Comparison of ENCODE assay signal across 23 cellular contexts in the genomic region with DNA sequence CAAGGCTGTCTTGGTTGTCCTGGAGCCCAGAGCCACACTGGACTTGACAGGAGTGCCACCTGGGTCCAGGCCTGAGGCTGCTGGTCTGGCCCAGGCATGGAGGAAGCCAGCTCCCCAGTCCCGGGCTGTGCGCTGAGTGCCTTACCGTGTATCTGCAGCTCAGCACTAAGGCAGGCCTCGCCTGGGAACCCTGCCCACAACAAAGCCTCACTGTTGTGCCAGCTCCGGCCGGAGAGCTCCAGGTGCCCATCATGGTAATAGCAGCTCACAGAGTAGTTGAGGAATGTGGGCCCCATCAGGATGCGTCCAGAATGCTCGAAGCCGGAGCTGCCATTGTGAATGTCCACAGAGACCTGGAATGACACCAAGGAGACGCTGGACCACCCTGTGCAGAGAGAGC.
"Had no signal": no experiment of that assay in that cellular context is flagged by ENCODE, and none has a peak within 500 bp of the region (broad histone marks: within the 10 kb centered on the region; RNA-seq: fewer than 3 reads in every experiment).

No MANE protein-coding gene starts in this region.

- H3K9ac ChIP-seq: KMS-11 had no signal

- H3K4me3 ChIP-seq: Peyer's patch had no signal

- H3K36me3 ChIP-seq: Peyer's patch had no signal

- FAIRE-seq: astrocyte had no signal

- H3K4me1 ChIP-seq: Peyer's patch had no signal

- H3K9me3 ChIP-seq: Peyer's patch had no signal

- ATAC-seq: activated CD4-positive, alpha-beta T cell treated with anti-CD3 and anti-CD28 coated beads for 36 hours; activated T-helper 17 cell treated with anti-CD3 and anti-CD28 coated beads, Interleukin-2, amount 50 U/mL, for 72 hours; T-cell had no signal

- H3K27ac ChIP-seq: KMS-11, Peyer's patch, RWPE1, VCaP had no signal

- DNase-seq: activated CD4-positive, alpha-beta memory T cell treated with anti-CD3 and anti-CD28 coated beads, Interleukin-2, amount 10 ng/mL, durations not matched to agents 7 days and 5 days; activated CD4-positive, alpha-beta T cell treated with anti-CD3 and anti-CD28 coated beads for 36 hours; activated CD4-positive, alpha-beta T cell treated with anti-CD3 and anti-CD28 coated beads, Interleukin-2, amount 50 U/mL, for 1 hour; activated gamma-delta T cell; activated naive CD4-positive, alpha-beta T cell treated with anti-CD3 and anti-CD28 coated beads for 36 hours; activated T-cell treated with anti-CD3 and anti-CD28 coated beads for 4 hours; activated T-cell treated with anti-CD3 and anti-CD28 coated beads, Interleukin-2, amount 50 U/mL, for 48 hours; amygdala; NCI-H1092; NCI-H1436; NCI-H1694 treated with DMSO at 0.1 percent for 48 hours; NCI-H2029 treated with DMSO at 0.1 percent for 48 hours; NCI-H345; NCI-H510A treated with DMSO at 0.1 percent for 48 hours; NCI-H69; Peyer's patch; SHP77 treated with DMSO at 0.1 percent for 48 hours; T-cell had no signal

- H3K4me2 ChIP-seq: KMS-11 had no signal

- H3K27me3 ChIP-seq: Peyer's patch had no signal
